16 cellular contexts compared by ENCODE assay signal in the genomic region with DNA sequence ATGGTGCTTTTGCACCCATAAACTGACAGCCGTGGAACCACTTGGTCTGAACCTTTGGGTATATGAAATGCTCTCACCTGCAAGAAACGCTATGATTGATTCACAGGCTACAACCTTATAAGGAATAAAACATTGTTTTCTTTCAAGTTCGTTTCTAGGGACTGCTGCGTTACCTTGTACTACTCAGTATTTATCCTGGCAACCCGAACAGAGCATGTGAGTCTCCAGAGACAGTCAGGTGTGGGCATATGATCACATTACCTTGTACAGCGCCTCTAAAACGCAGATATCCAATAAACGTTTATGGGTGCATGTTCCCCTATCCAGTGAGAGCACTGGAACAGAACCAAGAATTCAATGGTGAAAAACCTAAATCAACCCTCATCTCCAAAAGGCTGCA. TPM values are rescaled to one million over a fixed set of nuclear protein-coding genes. Genes with fewer than 3 reads are reported as not detected.
DNase-seq lines count a peak whose midpoint lies in the region; ATAC-seq and TF ChIP-seq lines count a peak whose summit lies in the region.
"Had no signal": no experiment of that assay in that cellular context is flagged by ENCODE, and none has a peak within 500 bp of the region (broad histone marks: within the 10 kb centered on the region; RNA-seq: fewer than 3 reads in every experiment).

No MANE protein-coding gene starts in this region.

- in situ Hi-C loops in GM23248 (cut with MboI) = loop anchor here (10.0 kb wide), 1 partner anchor 231 kb away; no protein-coding TSS in a partner anchor

- no peaks in the 10 kb centered on the region for H3K9me2 ChIP-seq in GM23248 (ENCODE audit: insufficient read depth)

- no peak overlapping the region for H3K27ac Mint-ChIP-seq in glutamatergic neuron (ENCODE audit: unreplicated experiment)
- H3K27ac Mint-ChIP-seq: activated naive CD4-positive, alpha-beta T cell treated with anti-CD3 and anti-CD28 coated beads, Interleukin-2, amount 10 ng/mL, durations not matched to agents 7 days and 5 days; dendritic cell treated with granulocyte-macrophage colony-stimulating factor and Interleukin-4, amounts not matched to agents 40 ng/mL and 50 ng/mL, for 4 days; H9; T-helper 2 cell treated with Interferon-gamma antibody and Interleukin-4, amounts not matched to agents 5 μg/mL and 100 μg/mL, for 36 hours had no signal

- no peaks in the 10 kb centered on the region for H4K20me1 ChIP-seq in GM23248 (ENCODE audit: insufficient read depth)

- DNase-seq in GM23248 = no peak
- DNase-seq in sigmoid colon = no peak
- DNase-seq in glutamatergic neuron = no peak
- DNase-seq: activated naive CD4-positive, alpha-beta T cell treated with anti-CD3 and anti-CD28 coated beads, Interleukin-2, amount 10 ng/mL, durations not matched to agents 7 days and 5 days; body of pancreas; DMS153; NCI-H146; NCI-H510A had no signal

- H3K9me3 ChIP-seq in GM23248 (ENCODE audit: low read depth) = no peaks in the 10 kb centered on the region
- no peaks in the 10 kb centered on the region for H3K9me3 ChIP-seq in iPS-15b (ENCODE audit: control insufficient read depth, insufficient read depth, low read length)
- no peaks in the 10 kb centered on the region for H3K9me3 ChIP-seq in sigmoid colon
- H3K9me3 ChIP-seq: body of pancreas had no signal

- H3K4me3 Mint-ChIP-seq in glutamatergic neuron (ENCODE audit: unreplicated experiment) = no peak overlapping the region
- H3K4me3 Mint-ChIP-seq: activated naive CD4-positive, alpha-beta T cell treated with anti-CD3 and anti-CD28 coated beads, Interleukin-2, amount 10 ng/mL, durations not matched to agents 7 days and 5 days; dendritic cell treated with granulocyte-macrophage colony-stimulating factor and Interleukin-4, amounts not matched to agents 40 ng/mL and 50 ng/mL, for 4 days had no signal

- intact Hi-C loops in sigmoid colon (cut with DNase I) = loop anchor here (5.0 kb wide), 3 partner anchors 43 to 233 kb away; no protein-coding TSS in a partner anchor

- ATAC-seq in HG03378 (IDR thresholded peaks at IDR 0.05; ENCODE audit: unreplicated experiment) (no peak), HG02870 (IDR thresholded peaks at IDR 0.05; ENCODE audit: unreplicated experiment) (no peak)
- ATAC-seq: body of pancreas had no signal

- H3K9ac ChIP-seq in GM23248 (no peak overlapping the region), iPS-15b (ENCODE audit: low read depth, low read length) (no peak overlapping the region)

- peaks cover 4% of the 10 kb centered on the region for H3K4me1 Mint-ChIP-seq in glutamatergic neuron (ENCODE audit: low read depth, unreplicated experiment)

- no peak overlapping the region for H2AFZ ChIP-seq in GM23248

- H3K9me3 Mint-ChIP-seq in glutamatergic neuron (ENCODE audit: unreplicated experiment) = no peaks in the 10 kb centered on the region
- H3K9me3 Mint-ChIP-seq: activated naive CD4-positive, alpha-beta T cell treated with anti-CD3 and anti-CD28 coated beads, Interleukin-2, amount 10 ng/mL, durations not matched to agents 7 days and 5 days; dendritic cell treated with granulocyte-macrophage colony-stimulating factor and Interleukin-4, amounts not matched to agents 40 ng/mL and 50 ng/mL, for 4 days; H9; T-helper 2 cell treated with Interferon-gamma antibody and Interleukin-4, amounts not matched to agents 5 μg/mL and 100 μg/mL, for 36 hours had no signal

- no peak for TF ChIP-seq POLR2A in sigmoid colon (IDR thresholded peaks at IDR 0.05)

- H3K27me3 ChIP-seq in GM23248 (replicated peaks; ENCODE audit: insufficient read depth) (no peaks in the 10 kb centered on the region), iPS-15b (ENCODE audit: control insufficient read depth, insufficient read depth, low read length) (peaks cover 80% of the 10 kb centered on the region), sigmoid colon (peaks cover 0 to 17% (median 0%) of the 10 kb centered on the region in 3 donors)

- TF ChIP-seq EP300 in sigmoid colon (IDR thresholded peaks at IDR 0.05) = peak in 2 of 4 donors; percentile 44 to 50

- H3F3A ChIP-seq in GM23248 (ENCODE audit: insufficient read depth) = no peaks in the 10 kb centered on the region; the same call in none of the 2 replicates

- H3K4me1 ChIP-seq in GM23248 (ENCODE audit: insufficient read depth) (peaks cover 22% of the 10 kb centered on the region; the same call in 1 of the 2 replicates), iPS-15b (ENCODE audit: control insufficient read depth, insufficient read depth, low read length) (peaks cover 18% of the 10 kb centered on the region), sigmoid colon (peaks cover 3 to 56% (median 44%) of the 10 kb centered on the region in 4 donors)

- no peaks in the 10 kb centered on the region for H3K36me3 ChIP-seq in GM23248 (ENCODE audit: low read depth)
- H3K36me3 ChIP-seq in iPS-15b (ENCODE audit: control insufficient read depth, insufficient read depth, low read length) = no peaks in the 10 kb centered on the region
- no peaks in the 10 kb centered on the region for H3K36me3 ChIP-seq in sigmoid colon

- no peaks in the 10 kb centered on the region for H3K36me3 Mint-ChIP-seq in glutamatergic neuron (ENCODE audit: unreplicated experiment)
- H3K36me3 Mint-ChIP-seq: activated naive CD4-positive, alpha-beta T cell treated with anti-CD3 and anti-CD28 coated beads, Interleukin-2, amount 10 ng/mL, durations not matched to agents 7 days and 5 days had no signal

- H3K27ac ChIP-seq in GM23248 (no peak overlapping the region), sigmoid colon (peak overlapping the region in 3 of 4 donors; percentile 85 to 89 (median 86))
- H3K27ac ChIP-seq: body of pancreas, C4-2B had no signal

- TF ChIP-seq CTCF in WI38 (IDR thresholded peaks at IDR 0.05; ENCODE audit: low read depth, low read length) (no peak), sigmoid colon (IDR thresholded peaks at IDR 0.05) (no peak), glutamatergic neuron (IDR thresholded peaks at IDR 0.05; ENCODE audit: partially characterized antibody, unreplicated experiment) (no peak)

- 57 to 67% methylated on average over 8 of the region's 8 CpGs for WGBS in GM23248 (ENCODE audit: low coverage in 1 of 2, low lambda C conversion rate in 2 of 2, missing lambda C conversion rate in 2 of 2), 2 experiments
- WGBS in sigmoid colon, 2 donors = 26 to 65% methylated on average over 8 of the region's 8 CpGs

- peaks cover 6% of the 10 kb centered on the region for H3K27me3 Mint-ChIP-seq in glutamatergic neuron (ENCODE audit: unreplicated experiment)

- H3K4me3 ChIP-seq in GM23248 (peak overlapping the region; percentile 94), WI38 (ENCODE audit: low read depth, low read length) (peak overlapping the region; percentile 79), iPS-15b (ENCODE audit: low read depth, low read length) (peak overlapping the region; percentile 76), sigmoid colon (peak overlapping the region; percentile 71 to 95 (median 84))
- H3K4me3 ChIP-seq: body of pancreas had no signal

- H3K79me2 ChIP-seq in GM23248 (ENCODE audit: insufficient read depth) = peaks cover 47% of the 10 kb centered on the region

- H3K4me2 ChIP-seq in GM23248 (ENCODE audit: unreplicated experiment) = peak overlapping the region; percentile 77

RNA-seq across cellular contexts. Expression of a gene that starts 1.7 kb away (rescaled TPM):
- 11.4 and 16.6 TPM in 2 replicates for total RNA-seq in GM23248 (2014; rRNA removed; shearing (Covaris generic))
- polyA plus RNA-seq in GM23248 (2016; fragmentation: Nextera tagmentation; extraction: Ambion mirVana) (33.6 and 38.2 TPM in 2 replicates), sigmoid colon (1 to 10 TPM in 1 of 3 donors, under 1 TPM in 2; 0.23 to 2.4 (median 0.60) TPM)
- total RNA-seq in sigmoid colon (10 to 100 TPM; 38.9 to 61.1 (median 48.9) TPM), glutamatergic neuron (ENCODE audit: unreplicated experiment) (0.81 TPM)
